8 cellular contexts compared by ENCODE assay signal in genomic region chr20:13819885-13820645, GRCh38. TPM values are rescaled to one million over a fixed set of nuclear protein-coding genes. Genes with fewer than 3 reads are reported as not detected.
DNase-seq lines count a peak whose midpoint lies in the region; ATAC-seq and TF ChIP-seq lines count a peak whose summit lies in the region.

No MANE protein-coding gene starts in this region.

- ATAC-seq in DND-41 (ENCODE audit: insufficient read depth, low read depth), result peak; percentile 70
- peak; percentile 67 for ATAC-seq in GM19397 (IDR thresholded peaks at IDR 0.05; ENCODE audit: unreplicated experiment)
- peak; percentile 86 for ATAC-seq in HG03354 (IDR thresholded peaks at IDR 0.05; ENCODE audit: poor library complexity, severe bottlenecking, unreplicated experiment)

- H4K20me1 ChIP-seq in DND-41 (ENCODE audit: insufficient read depth, low read length), result no peaks in the 10 kb centered on the region

- H3K27ac ChIP-seq in DND-41 (ENCODE audit: low read length), result no peak overlapping the region

- no peaks in the 10 kb centered on the region for H3K4me1 Mint-ChIP-seq in activated CD4-positive, alpha-beta memory T cell treated with anti-CD3 and anti-CD28 coated beads, Interleukin-2, amount 10 ng/mL, durations not matched to agents 7 days and 5 days

- CTCF ChIA-PET in activated CD4-positive, alpha-beta memory T cell treated with anti-CD3 and anti-CD28 coated beads, Interleukin-2, amount 10 ng/mL, durations not matched to agents 7 days and 5 days (lab: Charles Lee), result interaction anchor here (0.7 to 2.5 kb wide), 10 partner anchors 11 to 508 kb away, joined by 3 to 14 read pairs (median 4); partner anchors contain the start of genes ESF1 and NDUFAF5

- no peak overlapping the region for H3K27ac Mint-ChIP-seq in activated CD4-positive, alpha-beta memory T cell treated with anti-CD3 and anti-CD28 coated beads, Interleukin-2, amount 10 ng/mL, durations not matched to agents 7 days and 5 days

- POLR2A ChIA-PET in activated CD4-positive, alpha-beta memory T cell treated with anti-CD3 and anti-CD28 coated beads, Interleukin-2, amount 10 ng/mL, durations not matched to agents 7 days and 5 days (lab: Charles Lee), result interaction anchor here (0.6 to 2.0 kb wide), 2 partner anchors 14 to 895 kb away, joined by 4 read pairs; no protein-coding TSS in a partner anchor

- no peaks in the 10 kb centered on the region for H3K27me3 Mint-ChIP-seq in activated CD4-positive, alpha-beta memory T cell treated with anti-CD3 and anti-CD28 coated beads, Interleukin-2, amount 10 ng/mL, durations not matched to agents 7 days and 5 days

- H3K27me3 ChIP-seq in DND-41 (ENCODE audit: insufficient read depth, low read length, poor library complexity), result no peaks in the 10 kb centered on the region

- H3K4me1 ChIP-seq in DND-41 (ENCODE audit: insufficient read depth, low read length), result no peaks in the 10 kb centered on the region

- H3K4me3 ChIP-seq in DND-41 (ENCODE audit: low read depth in 1 of 2, low read length in 2 of 2), result no peak overlapping the region

- H3K9me3 Mint-ChIP-seq in activated CD4-positive, alpha-beta memory T cell treated with anti-CD3 and anti-CD28 coated beads, Interleukin-2, amount 10 ng/mL, durations not matched to agents 7 days and 5 days, result no peaks in the 10 kb centered on the region

- H3K36me3 ChIP-seq in DND-41 (ENCODE audit: insufficient read depth, low read length), result peaks cover 44% of the 10 kb centered on the region

- TF ChIP-seq CTCF in DND-41 (IDR thresholded peaks at IDR 0.05; ENCODE audit: borderline replicate concordance, extremely low read depth, low read length, poor library complexity, severe bottlenecking), result peak; percentile 70

- DNase-seq in DND-41 (peak; percentile 33), NCI-H226 (peak; percentile 27), glomerular endothelial cell (ENCODE audit: extremely low read depth, low read depth, low spot score) (peak; percentile 33), renal cortical epithelial cell (ENCODE audit: low read depth) (peak; percentile 81), cerebellar nuclear complex (lab: John Stamatoyannopoulos, UW) (no peak)
- DNase-seq in activated CD4-positive, alpha-beta memory T cell treated with anti-CD3 and anti-CD28 coated beads, Interleukin-2, amount 10 ng/mL, durations not matched to agents 7 days and 5 days, result peak; percentile 18

- no peak overlapping the region for H3K4me3 Mint-ChIP-seq in activated CD4-positive, alpha-beta memory T cell treated with anti-CD3 and anti-CD28 coated beads, Interleukin-2, amount 10 ng/mL, durations not matched to agents 7 days and 5 days

- no peak overlapping the region for H2AFZ ChIP-seq in DND-41 (ENCODE audit: low read depth, low read length)

- peaks cover 15% of the 10 kb centered on the region for H3K36me3 Mint-ChIP-seq in activated CD4-positive, alpha-beta memory T cell treated with anti-CD3 and anti-CD28 coated beads, Interleukin-2, amount 10 ng/mL, durations not matched to agents 7 days and 5 days (ENCODE audit: low read depth)

- no peak overlapping the region for H3K9ac ChIP-seq in DND-41 (ENCODE audit: low read depth, low read length)

- H3K9me3 ChIP-seq in DND-41 (ENCODE audit: insufficient read depth, low read length, severe bottlenecking), result no peaks in the 10 kb centered on the region

- no peak overlapping the region for H3K4me2 ChIP-seq in DND-41 (ENCODE audit: insufficient read depth, low read length)

- no peaks in the 10 kb centered on the region for H3K79me2 ChIP-seq in DND-41 (ENCODE audit: insufficient read depth, low read length)

RNA-seq across cellular contexts. Expression of gene NDUFAF5, which starts 35.2 kb away (rescaled TPM):
- total RNA-seq in activated CD4-positive, alpha-beta memory T cell treated with anti-CD3 and anti-CD28 coated beads, Interleukin-2, amount 10 ng/mL, durations not matched to agents 7 days and 5 days, result 10 to 100 TPM; 24.1 to 29.4 TPM
- 11.0 and 17.5 TPM in 2 replicates for total RNA-seq in glomerular endothelial cell
- 15.6 and 20.0 TPM in 2 replicates for total RNA-seq in renal cortical epithelial cell

RNA-seq across cellular contexts. Expression of gene ESF1, which starts 35.3 kb away (rescaled TPM):
- 10 to 100 TPM; 10.1 to 10.6 TPM for total RNA-seq in activated CD4-positive, alpha-beta memory T cell treated with anti-CD3 and anti-CD28 coated beads, Interleukin-2, amount 10 ng/mL, durations not matched to agents 7 days and 5 days
- total RNA-seq in glomerular endothelial cell, result 7.7 and 10.9 TPM in 2 replicates
- total RNA-seq in renal cortical epithelial cell, result 6.6 and 18.3 TPM in 2 replicates

Comparison
In these comparisons a context has a peak if more than half of its experiments do, and no peak if none do; other contexts are left out.
1. DNase-seq: peak in DND-41 (single experiment), NCI-H226 (single experiment), activated CD4-positive, alpha-beta memory T cell treated with anti-CD3 and anti-CD28 coated beads, Interleukin-2, amount 10 ng/mL, durations not matched to agents 7 days and 5 days (single experiment), glomerular endothelial cell (single experiment) and renal cortical epithelial cell (single experiment); none in cerebellar nuclear complex (0 of 2).
2. Peak in every context shown above with its lines, with median percentiles within 50 percentile points of each other: ATAC-seq.